In genomic region chr1:32072622-32073386, GRCh38 we compare ENCODE assay signal across 8 cellular contexts. TPM values are rescaled to one million over a fixed set of nuclear protein-coding genes. Genes with fewer than 3 reads are reported as not detected.
A peak's percentile ranks its signal among the peaks of the same experiment; 100 is the strongest.
DNase-seq lines count a peak whose midpoint lies in the region; ATAC-seq, FAIRE-seq and TF ChIP-seq lines count a peak whose summit lies in the region.

TMEM39B (plus strand) TSS chr1:32072939; CDS start chr1:32073048, 109 bp downstream.

- H3K36me3 ChIP-seq in keratinocyte (ENCODE audit: control insufficient read depth in 2 of 2, extremely low read depth in 1 of 2, insufficient read depth in 2 of 2, low read length in 2 of 2) = peaks cover 10 to 14% of the 10 kb centered on the region in 2 experiments

- FAIRE-seq in keratinocyte (lab: Jason Lieb, UNC) = no peak

- no peaks in the 10 kb centered on the region for H3K27me3 ChIP-seq in keratinocyte (ENCODE audit: control insufficient read depth, extremely low read depth, insufficient read depth, low read length)

- TF ChIP-seq POLR2A in GM19193 (IDR thresholded peaks at IDR 0.05; ENCODE audit: extremely low read depth, insufficient read depth, insufficient read length) = peak; percentile 89

- H3K9me1 ChIP-seq in keratinocyte (ENCODE audit: control insufficient read depth, extremely low read depth, insufficient read depth, low read length) = no peaks in the 10 kb centered on the region

- peaks cover 8% of the 10 kb centered on the region for H3K79me2 ChIP-seq in keratinocyte (ENCODE audit: control insufficient read depth, insufficient read depth, low read length)

- no peaks in the 10 kb centered on the region for H4K20me1 ChIP-seq in keratinocyte (ENCODE audit: control insufficient read depth, extremely low read depth, insufficient read depth, low read length)

- peaks cover 20% of the 10 kb centered on the region for H3K4me1 ChIP-seq in keratinocyte (ENCODE audit: control insufficient read depth, extremely low read depth, insufficient read depth, low read length)

- H3K27ac ChIP-seq in keratinocyte (ENCODE audit: control insufficient read depth, insufficient read depth, low read length) = peak within 1 kb of the TSS; percentile 59

- DNase-seq in Ammon's horn (ENCODE audit: low spot score) (peak; percentile 97), NCI-H510A (lab: John Stamatoyannopoulos, UW) (peak; percentile 93), cerebellar cortex (ENCODE audit: low spot score) (peak; percentile 95), keratinocyte (ENCODE audit: low read depth, low spot score) (peak; percentile 61)
- DNase-seq in activated CD4-positive, CD25-positive, alpha-beta regulatory T cell treated with anti-CD3 and anti-CD28 coated beads, Interleukin-2, amount 50 U/mL, for 72 hours = peak; percentile 92
- DNase-seq in stimulated activated CD4-positive, alpha-beta T cell treated with anti-CD3 and anti-CD28 coated beads, Interleukin-15, amount 100 ng/mL, for 1 hour (ENCODE audit: low read depth in 1 of 2, low spot score in 1 of 2) = peak; percentile 84 to 85

- peak in 2 of 3 experiments; percentile 18 to 31 for TF ChIP-seq CTCF in keratinocyte (optimal IDR thresholded peaks at IDR 0.05 in 1 of 3, IDR thresholded peaks at IDR 0.05 in 1 of 3, conservative IDR thresholded peaks at IDR 0.05 in 1 of 3; ENCODE audit: extremely low read depth in 1 of 3, insufficient read depth in 2 of 3, low read length in 3 of 3)

- H3K4me3 ChIP-seq in keratinocyte (ENCODE audit: control insufficient read depth in 2 of 3, extremely low read depth in 1 of 3, insufficient read depth in 2 of 3, low read depth in 1 of 3, low read length in 3 of 3) = peak within 1 kb of the TSS; percentile 75 to 80 (median 75)

- peak; percentile 87 for ATAC-seq in HG03432 (IDR thresholded peaks at IDR 0.05; ENCODE audit: unreplicated experiment)

- H2AFZ ChIP-seq in keratinocyte (ENCODE audit: control insufficient read depth, low read length) = peak within 1 kb of the TSS; percentile 92

- H3K4me2 ChIP-seq in keratinocyte (ENCODE audit: control insufficient read depth, extremely low read depth, insufficient read depth, low read depth, low read length) = peak within 1 kb of the TSS; percentile 98

- peak within 1 kb of the TSS; percentile 75 for H3K9ac ChIP-seq in keratinocyte (ENCODE audit: control insufficient read depth, extremely low read depth, insufficient read depth, low read length)

- no peaks in the 10 kb centered on the region for H3K9me3 ChIP-seq in keratinocyte (ENCODE audit: control insufficient read depth, low read depth, low read length)

- dilution Hi-C loops in keratinocyte (cut with MboI; ENCODE audit: extremely low pct_ligation_motif_present, low sequenced_read_pairs) = no loop called here

RNA-seq across cellular contexts. Expression of gene TMEM39B, which starts in this region (rescaled TPM):
- 6.8 to 11.7 TPM (median 7.3 TPM) in 3 replicates for polyA plus RNA-seq in keratinocyte
- 1.3 TPM for polyA plus RNA-seq in keratinocyte (2011; ENCODE audit: low read depth)
- polyA plus RNA-seq in keratinocyte (2011; cell fraction: cytosol; rRNA removed) = 5.7 and 8.4 TPM in 2 replicates
- 12.8 and 13.9 TPM in 2 replicates for polyA plus RNA-seq in keratinocyte (2011; cell fraction: nucleus; rRNA removed)
- polyA plus RNA-seq in keratinocyte (2012; ENCODE audit: low replicate concordance) = 6.4 and 12.3 TPM in 2 replicates
- 16.3 to 29.7 TPM (median 16.6 TPM) in 3 replicates for polyA minus RNA-seq in keratinocyte
- polyA minus RNA-seq in keratinocyte (2011; cell fraction: cytosol; rRNA and poly(A)+ RNA removed) = 11.7 TPM
- polyA minus RNA-seq in keratinocyte (2011; cell fraction: nucleus; rRNA and poly(A)+ RNA removed) = 6.9 and 9.2 TPM in 2 replicates

Comparison
In these comparisons a context has a peak if more than half of its experiments do, and no peak if none do; other contexts are left out.
1. Peak in every context shown above with its lines: DNase-seq, ATAC-seq, H3K4me3 ChIP-seq and H3K27ac ChIP-seq.